Comparison of ENCODE assay signal across 25 cellular contexts in genomic region chr1:60268451-60268850, GRCh38.
DNase-seq lines count a peak whose midpoint lies in the region; ATAC-seq, FAIRE-seq and TF ChIP-seq lines count a peak whose summit lies in the region.
"Had no signal": no experiment of that assay in that cellular context is flagged by ENCODE, and none has a peak within 500 bp of the region (broad histone marks: within the 10 kb centered on the region; RNA-seq: fewer than 3 reads in every experiment).

No MANE protein-coding gene starts in this region.

- no peak overlapping the region for H2BK120ac ChIP-seq in H1 (replicated peaks; ENCODE audit: low read depth, low read length)

- H4K5ac ChIP-seq in H1 (ENCODE audit: insufficient read length, low read depth, low read length): no peak overlapping the region

- H2BK12ac ChIP-seq in H1 (ENCODE audit: low read depth, low read length): no peak overlapping the region

- H3K4me3 ChIP-seq in H1 (ENCODE audit: extremely low read depth in 1 of 4, insufficient read depth in 2 of 4, low read depth in 3 of 4, low read length in 4 of 4): no peak overlapping the region
- H3K4me3 ChIP-seq: BLaER1, GM12878 had no signal

- H2AFZ ChIP-seq in H1 (ENCODE audit: low read length): no peak overlapping the region

- H3K23me2 ChIP-seq in H1 (ENCODE audit: low read depth, low read length): no peaks in the 10 kb centered on the region; the same call in 1 of the 2 replicates

- H3K36me3 ChIP-seq in H1 (ENCODE audit: control insufficient read depth in 2 of 4, insufficient read depth in 4 of 4, low read length in 3 of 4): no peaks in the 10 kb centered on the region
- H3K36me3 ChIP-seq: BE2C, BLaER1 had no signal

- CTCF ChIA-PET in H1 (lab: Charles Lee; ENCODE audit: partially characterized antibody): interaction anchor here (0.6 to 2.1 kb wide), 3 partner anchors 13 to 296 kb away, joined by 3 to 14 read pairs (median 4); no protein-coding TSS in a partner anchor

- no peak overlapping the region for H3K14ac ChIP-seq in H1 (ENCODE audit: insufficient read length)

- H4K91ac ChIP-seq in H1 (replicated peaks; ENCODE audit: insufficient read length, low read length): no peak overlapping the region

- H3K27me3 ChIP-seq in H1 (replicated peaks in 1 of 4; ENCODE audit: control insufficient read depth in 3 of 4, extremely low read depth in 1 of 4, insufficient read depth in 3 of 4, low read length in 3 of 4): no peaks in the 10 kb centered on the region
- H3K27me3 ChIP-seq: BE2C, BLaER1 had no signal

- H4K8ac ChIP-seq in H1 (ENCODE audit: extremely low read depth, insufficient read depth, low read length): 0 out of 2 replicates have a peak overlapping the region, but pooled peaks have one; percentile 51

- no peak for TF ChIP-seq RAD21 in H1 (IDR thresholded peaks at IDR 0.05 in 1 of 2, conservative IDR thresholded peaks at IDR 0.05 in 1 of 2; ENCODE audit: low read depth in 2 of 2, low read length in 2 of 2)

- no peak overlapping the region for H3K18ac ChIP-seq in H1 (ENCODE audit: extremely low read depth, low read length)

- H3K79me2 ChIP-seq in H1 (ENCODE audit: control insufficient read depth in 1 of 2, insufficient read depth in 2 of 2, low read length in 2 of 2): no peaks in the 10 kb centered on the region

- no peak for TF ChIP-seq EP300 in H1 (IDR thresholded peaks at IDR 0.05; ENCODE audit: borderline replicate concordance in 1 of 2, low read depth in 2 of 2, low read length in 2 of 2)

- WGBS in H1 (ENCODE audit: extremely low coverage in 1 of 2, insufficient coverage in 1 of 2, insufficient read length in 1 of 2, insufficient replicate concordance in 2 of 2, low coverage in 1 of 2, low lambda C conversion rate in 2 of 2, missing lambda C conversion rate in 1 of 2), 2 experiments: 89% methylated on average over 2 of the region's 2 CpGs; no CpG with 5 or more reads in 1 of the 2 experiments

- no peaks in the 10 kb centered on the region for H3K9me3 ChIP-seq in H1 (ENCODE audit: insufficient read depth in 2 of 2, low read depth in 1 of 2, low read length in 1 of 2)
- H3K9me3 ChIP-seq: BE2C, BLaER1 had no signal

- no peak overlapping the region for H3K4ac ChIP-seq in H1 (replicated peaks; ENCODE audit: insufficient read length, low read depth, low read length)

- H3K27ac ChIP-seq in H1 (ENCODE audit: low read depth, low read length): no peak overlapping the region
- H3K27ac ChIP-seq: BLaER1 had no signal

- DNase-seq in RPMI8226: peak; percentile 12
- DNase-seq in H1 (ENCODE audit: low read depth in 1 of 2, low spot score in 2 of 2): no peak
- DNase-seq in stimulated activated CD4-positive, alpha-beta T cell treated with anti-CD3 and anti-CD28 coated beads, Interleukin-2, amount 100 ng/mL, for 48 hours: no peak
- no peak for DNase-seq in mesenteric fat pad (ENCODE audit: low spot score)
- DNase-seq: 8988T; ACHN; BE2C; C1 segment of cervical spinal cord; CD4-positive, alpha-beta memory T cell; CD4-positive, CD25-positive, alpha-beta regulatory T cell; CD8-positive, alpha-beta memory T cell; COR-L47; DMS 273 treated with DMSO at 0.1 percent for 48 hours; DMS153; DMS53; DMS79; DND-41; EL; GDM1 had no signal

- ATAC-seq in HG02678 (IDR thresholded peaks at IDR 0.05; ENCODE audit: unreplicated experiment): no peak
- ATAC-seq: GM12878 had no signal

- no peaks in the 10 kb centered on the region for H4K20me1 ChIP-seq in H1 (replicated peaks in 1 of 2; ENCODE audit: control insufficient read depth in 1 of 2, insufficient read depth in 2 of 2, low read length in 2 of 2)
- H4K20me1 ChIP-seq: BLaER1 had no signal

- no peak for TF ChIP-seq POLR2A in H1 (IDR thresholded peaks at IDR 0.05; ENCODE audit: control extremely low read depth in 1 of 2, low read depth in 2 of 2, low read length in 2 of 2)

- H2BK5ac ChIP-seq in H1 (ENCODE audit: low read depth, low read length): no peak overlapping the region

- POLR2A ChIA-PET in H1 (lab: Charles Lee; ENCODE audit: partially characterized antibody): no interaction called here

- no peak overlapping the region for H3K56ac ChIP-seq in H1 (replicated peaks; ENCODE audit: insufficient read length, low read depth, low read length)

- no peak overlapping the region for H2BK20ac ChIP-seq in H1 (ENCODE audit: low read length)

- FAIRE-seq in H1 (lab: Jason Lieb, UNC): no peak
- FAIRE-seq: A204.1, GM12878, GM12892, GM18507 had no signal

- no peak for TF ChIP-seq CTCF in H1 (IDR thresholded peaks at IDR 0.05; ENCODE audit: control extremely low read depth in 1 of 3, insufficient read depth in 1 of 3, low read depth in 1 of 3, low read length in 3 of 3)

- H2BK15ac ChIP-seq in H1 (ENCODE audit: low read length): no peak overlapping the region

- no peaks in the 10 kb centered on the region for H3K79me1 ChIP-seq in H1 (ENCODE audit: low read depth, low read length)

- no peak overlapping the region for H3K4me2 ChIP-seq in H1 (ENCODE audit: insufficient read depth in 1 of 2, low read depth in 2 of 2, low read length in 2 of 2)
- H3K4me2 ChIP-seq: BLaER1 had no signal

- no peak overlapping the region for H3K9ac ChIP-seq in H1 (replicated peaks in 1 of 4; ENCODE audit: extremely low read depth in 1 of 4, low read depth in 3 of 4, low read length in 3 of 4)
- H3K9ac ChIP-seq: BLaER1 had no signal

- H3K23ac ChIP-seq in H1 (ENCODE audit: insufficient read length): no peak overlapping the region

- no peaks in the 10 kb centered on the region for H3K4me1 ChIP-seq in H1 (replicated peaks in 1 of 4; ENCODE audit: control insufficient read depth in 3 of 4, insufficient read depth in 4 of 4, low read length in 3 of 4)
- H3K4me1 ChIP-seq: BE2C, BLaER1 had no signal

- no peak overlapping the region for H2AK5ac ChIP-seq in H1 (ENCODE audit: low read depth, low read length)

TF ChIP-seq in H1, 55 proteins besides CTCF, POLR2A, EP300 and RAD21 (continues in another document):
- no peak for TF ChIP-seq EGR1 (IDR thresholded peaks at IDR 0.05; ENCODE audit: borderline replicate concordance, low read depth, low read length)
